ENCODE assay signal across 8 cellular contexts in genomic region chr17:73311428-73311780, GRCh38. TPM values are rescaled to one million over a fixed set of nuclear protein-coding genes. Genes with fewer than 3 reads are reported as not detected.
DNase-seq lines count a peak whose midpoint lies in the region; ATAC-seq and TF ChIP-seq lines count a peak whose summit lies in the region.

No MANE protein-coding gene starts in this region.

- H3K4me3 ChIP-seq in CD4-positive, CD25-positive, alpha-beta regulatory T cell (ENCODE audit: low read depth, low read length) = peak overlapping the region; percentile 65
- peak overlapping the region; percentile 100 for H3K4me3 ChIP-seq in lower lobe of right lung

- intact Hi-C loops in lower lobe of right lung (cut with DNase I) = no loop called here

- peaks cover 24% of the 10 kb centered on the region for H3K4me1 ChIP-seq in CD4-positive, CD25-positive, alpha-beta regulatory T cell (ENCODE audit: control insufficient read depth, insufficient read depth, low read length, poor library complexity, severe bottlenecking)
- peaks cover 47% of the 10 kb centered on the region for H3K4me1 ChIP-seq in lower lobe of right lung

- no peaks in the 10 kb centered on the region for H3K27me3 ChIP-seq in CD4-positive, CD25-positive, alpha-beta regulatory T cell (ENCODE audit: control insufficient read depth, insufficient read depth, low read length)
- H3K27me3 ChIP-seq in lower lobe of right lung (ENCODE audit: low read depth) = no peaks in the 10 kb centered on the region

- peaks cover 22% of the 10 kb centered on the region for H3K27me3 Mint-ChIP-seq in CD4-positive, CD25-positive, alpha-beta regulatory T cell
- peaks cover 12% of the 10 kb centered on the region for H3K27me3 Mint-ChIP-seq in brain
- H3K27me3 Mint-ChIP-seq in type B pancreatic cell = peaks cover 4% of the 10 kb centered on the region

- H3K9me3 ChIP-seq in CD4-positive, CD25-positive, alpha-beta regulatory T cell (ENCODE audit: control insufficient read depth in 2 of 2, low read length in 2 of 2) = no peaks in the 10 kb centered on the region
- no peaks in the 10 kb centered on the region for H3K9me3 ChIP-seq in lower lobe of right lung

- H3K27ac ChIP-seq in CD4-positive, CD25-positive, alpha-beta regulatory T cell (ENCODE audit: insufficient read depth, low read length, poor library complexity, severe bottlenecking) = no peak overlapping the region
- H3K27ac ChIP-seq in lower lobe of right lung = peak overlapping the region; percentile 99

- peak; percentile 6 for ATAC-seq in CD4-positive, CD25-positive, alpha-beta regulatory T cell (ENCODE audit: low read depth in 2 of 2)
- ATAC-seq in GM19438 (IDR thresholded peaks at IDR 0.05; ENCODE audit: low read depth, unreplicated experiment) (peak; percentile 25), HG03457 (IDR thresholded peaks at IDR 0.05; ENCODE audit: unreplicated experiment) (peak; percentile 10), lower lobe of right lung (peak; percentile 34)
- no peak for ATAC-seq in activated CD4-positive, CD25-positive, alpha-beta regulatory T cell treated with anti-CD3 and anti-CD28 coated beads, Interleukin-2, amount 50 U/mL, for 24 hours

- TF ChIP-seq CTCF in brain (conservative IDR thresholded peaks at IDR 0.05) (no peak), lower lobe of right lung (IDR thresholded peaks at IDR 0.05) (no peak), type B pancreatic cell (conservative IDR thresholded peaks at IDR 0.05) (no peak)

- peak overlapping the region in 2 of 3 donors; percentile 36 to 49 for H3K27ac Mint-ChIP-seq in CD4-positive, CD25-positive, alpha-beta regulatory T cell
- peak overlapping the region; percentile 96 to 100 (median 98) for H3K27ac Mint-ChIP-seq in brain
- H3K27ac Mint-ChIP-seq in type B pancreatic cell = peak overlapping the region; percentile 88

- DNase-seq in CD4-positive, CD25-positive, alpha-beta regulatory T cell = peak in 1 of 3 donors; percentile 5
- peak; percentile 68 for DNase-seq in lower lobe of right lung
- DNase-seq in type B pancreatic cell (ENCODE audit: extremely low spot score, unreplicated experiment) = no peak
- DNase-seq in stimulated activated CD4-positive, alpha-beta T cell treated with anti-CD3 and anti-CD28 coated beads, Interleukin-12 subunit alpha, Interleukin-12 subunit beta, amount 100 ng/mL, for 4 hours = no peak

- H3K36me3 Mint-ChIP-seq in CD4-positive, CD25-positive, alpha-beta regulatory T cell = no peaks in the 10 kb centered on the region
- H3K36me3 Mint-ChIP-seq in brain = peaks cover 15% of the 10 kb centered on the region
- no peaks in the 10 kb centered on the region for H3K36me3 Mint-ChIP-seq in type B pancreatic cell

- no peaks in the 10 kb centered on the region for H3K9me3 Mint-ChIP-seq in CD4-positive, CD25-positive, alpha-beta regulatory T cell
- H3K9me3 Mint-ChIP-seq in brain (peaks cover 0 to 3% (median 0%) of the 10 kb centered on the region in 5 experiments), type B pancreatic cell (no peaks in the 10 kb centered on the region)

- H3K4me3 Mint-ChIP-seq in CD4-positive, CD25-positive, alpha-beta regulatory T cell = peak overlapping the region; percentile 81 to 89 (median 86)
- peak overlapping the region; percentile 96 to 100 (median 99) for H3K4me3 Mint-ChIP-seq in brain
- peak overlapping the region; percentile 95 for H3K4me3 Mint-ChIP-seq in type B pancreatic cell

- no peaks in the 10 kb centered on the region for H3K36me3 ChIP-seq in CD4-positive, CD25-positive, alpha-beta regulatory T cell (ENCODE audit: control insufficient read depth, insufficient read depth, low read length)
- H3K36me3 ChIP-seq in lower lobe of right lung = no peaks in the 10 kb centered on the region

- H3K4me1 Mint-ChIP-seq in CD4-positive, CD25-positive, alpha-beta regulatory T cell = peaks cover 0 to 17% (median 7%) of the 10 kb centered on the region in 4 donors
- H3K4me1 Mint-ChIP-seq in brain (peaks cover 38% of the 10 kb centered on the region), type B pancreatic cell (ENCODE audit: unreplicated experiment) (peaks cover 27% of the 10 kb centered on the region)

RNA-seq across cellular contexts. Expression of gene CDC42EP4, which starts 0.4 kb away (rescaled TPM):
- total RNA-seq in CD4-positive, CD25-positive, alpha-beta regulatory T cell = 4.6 TPM
- polyA plus RNA-seq in CD4-positive, CD25-positive, alpha-beta regulatory T cell = under 1 TPM in 2 of 4 donors, not detected in 2; 0.31 to 0.52 TPM
- 110 TPM for polyA plus RNA-seq in brain (ENCODE audit: insufficient read depth, low read depth, low replicate concordance)
- total RNA-seq in lower lobe of right lung (44.6 TPM), type B pancreatic cell (ENCODE audit: low replicate concordance) (24.7 and 78.8 TPM in 2 replicates)

RNA-seq across cellular contexts. Expression of gene CPSF4L, which starts 49.7 kb away (rescaled TPM):
- total RNA-seq in CD4-positive, CD25-positive, alpha-beta regulatory T cell = not detected
- polyA plus RNA-seq in CD4-positive, CD25-positive, alpha-beta regulatory T cell = not detected
- not detected for polyA plus RNA-seq in brain (ENCODE audit: insufficient read depth, low read depth, low replicate concordance)
- not detected for total RNA-seq in lower lobe of right lung
- total RNA-seq in type B pancreatic cell (ENCODE audit: low replicate concordance) = not detected in 2 replicates

Comparison
In these comparisons a context has a peak if more than half of its experiments do, and no peak if none do; other contexts are left out.
1. ATAC-seq: peak in CD4-positive, CD25-positive, alpha-beta regulatory T cell (2 of 2), GM19438 (single experiment), HG03457 (single experiment) and lower lobe of right lung (2 of 2); none in activated CD4-positive, CD25-positive, alpha-beta regulatory T cell treated with anti-CD3 and anti-CD28 coated beads, Interleukin-2, amount 50 U/mL, for 24 hours (0 of 2).
2. H3K27ac Mint-ChIP-seq: peak in every context shown above with its lines; median percentile 98 in brain; 88 in type B pancreatic cell; 42 in CD4-positive, CD25-positive, alpha-beta regulatory T cell.
3. Peak in every context shown above with its lines, with median percentiles within 50 percentile points of each other: H3K4me3 Mint-ChIP-seq.